In the genomic region with DNA sequence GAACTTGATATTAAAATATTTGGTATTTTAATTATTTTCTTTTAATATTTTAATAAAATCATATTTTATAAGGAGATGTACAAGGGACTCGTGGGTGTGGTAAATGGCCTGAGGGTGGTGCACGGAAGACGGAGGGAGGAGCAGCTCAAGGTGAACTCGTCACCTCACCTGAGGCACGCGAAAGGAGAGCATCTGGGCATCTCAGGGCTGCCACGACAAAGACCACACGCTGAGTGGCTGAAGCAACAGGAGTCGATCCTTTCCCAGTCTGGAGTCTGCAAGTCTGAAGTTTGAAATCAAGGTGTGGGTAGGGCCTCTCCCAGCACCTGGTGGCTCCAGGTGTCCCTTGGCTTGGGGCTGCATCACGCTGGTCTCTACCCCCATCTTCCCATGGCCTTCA, we compare ENCODE assay signal across 39 cellular contexts. TPM values are rescaled to one million over a fixed set of nuclear protein-coding genes. Genes with fewer than 3 reads are reported as not detected.
"Had no signal": no experiment of that assay in that cellular context is flagged by ENCODE, and none has a peak within 500 bp of the region (broad histone marks: within the 10 kb centered on the region; RNA-seq: fewer than 3 reads in every experiment).

No MANE protein-coding gene starts in this region.

- H3K36me3 ChIP-seq: adrenal gland, brain microvascular endothelial cell, breast epithelium had no signal

- H3K27me3 Mint-ChIP-seq: activated B cell treated with CpG ODN at 0.5 μM for 24 hours; activated CD4-positive, alpha-beta memory T cell treated with anti-CD3 and anti-CD28 coated beads for 36 hours; activated CD8-positive, alpha-beta T cell treated with anti-CD3 and anti-CD28 coated beads for 36 hours; activated naive CD8-positive, alpha-beta T cell treated with anti-CD3 and anti-CD28 coated beads for 36 hours; activated T-helper 17 cell treated with anti-CD3 and anti-CD28 coated beads, Interleukin-2, amount 50 U/mL, for 72 hours had no signal

- H3K36me3 Mint-ChIP-seq: activated CD4-positive, alpha-beta memory T cell treated with anti-CD3 and anti-CD28 coated beads for 36 hours; activated naive CD4-positive, alpha-beta T cell treated with anti-CD3 and anti-CD28 coated beads, Interleukin-2, amount 50 U/mL, for 72 hours had no signal

- DNase-seq: activated B cell treated with CpG ODN at 0.5 μM for 24 hours; activated CD4-positive, alpha-beta memory T cell treated with anti-CD3 and anti-CD28 coated beads for 36 hours; activated CD4-positive, alpha-beta T cell treated with anti-CD3 and anti-CD28 coated beads for 4 hours; activated CD4-positive, alpha-beta T cell treated with anti-CD3 and anti-CD28 coated beads, Interleukin-2, amount 10 ng/mL, durations not matched to agents 24 days and 14 days; activated CD4-positive, alpha-beta T cell treated with anti-CD3 and anti-CD28 coated beads, Interleukin-2, amount 50 U/mL, for 1 hour; activated CD4-positive, alpha-beta T cell treated with anti-CD3 and anti-CD28 coated beads, Interleukin-2, amount 50 U/mL, for 4 hours; activated CD4-positive, CD25-positive, alpha-beta regulatory T cell treated with anti-CD3 and anti-CD28 coated beads, Interleukin-2, amount 50 U/mL, for 72 hours; activated CD8-positive, alpha-beta memory T cell treated with anti-CD3 and anti-CD28 coated beads, Interleukin-2, amount 50 U/mL, for 4 hours; activated CD8-positive, alpha-beta T cell treated with anti-CD3 and anti-CD28 coated beads for 36 hours; activated effector memory CD4-positive, alpha-beta T cell treated with anti-CD3 and anti-CD28 coated beads, Interleukin-2, amount 50 U/mL, for 16 hours; activated gamma-delta T cell treated with Interleukin-2 at 50 U/mL for 16 hours; activated naive CD4-positive, alpha-beta T cell; activated naive CD4-positive, alpha-beta T cell treated with anti-CD3 and anti-CD28 coated beads for 36 hours; activated naive CD4-positive, alpha-beta T cell treated with anti-CD3 and anti-CD28 coated beads, Interleukin-2, amount 50 U/mL, for 16 hours; activated naive CD8-positive, alpha-beta T cell treated with anti-CD3 and anti-CD28 coated beads for 36 hours; activated T-cell treated with anti-CD3 and anti-CD28 coated beads for 4 hours; activated T-cell treated with anti-CD3 and anti-CD28 coated beads, Interleukin-2, amount 50 U/mL, for 1 hour; activated T-cell treated with anti-CD3 and anti-CD28 coated beads, Interleukin-2, amount 50 U/mL, for 4 hours; activated T-cell treated with anti-CD3 and anti-CD28 coated beads, Interleukin-2, amount 50 U/mL, for 72 hours; adrenal gland; amniotic stem cell; aorta; body of pancreas; brain microvascular endothelial cell; central memory CD4-positive, alpha-beta T cell; SW 1271; T-helper 1 cell; T-helper 2 cell; T-helper 9 cell had no signal

- H3K9me3 Mint-ChIP-seq: activated CD4-positive, alpha-beta T cell treated with anti-CD3 and anti-CD28 coated beads, Interleukin-2, amount 10 ng/mL, durations not matched to agents 24 days and 14 days; activated naive CD4-positive, alpha-beta T cell treated with anti-CD3 and anti-CD28 coated beads, Interleukin-2, amount 50 U/mL, for 72 hours; activated T-cell treated with anti-CD3 and anti-CD28 coated beads, Interleukin-2, amount 50 U/mL, for 4 hours; T-helper 1 cell treated with Interleukin-12 subunit alpha and Interleukin-12 subunit beta and Interleukin-4 antibody, amounts not matched to agents 30 μg/mL and 1 μg/mL, for 36 hours; T-helper 2 cell treated with Interferon-gamma antibody and Interleukin-4, amounts not matched to agents 5 μg/mL and 100 μg/mL, for 36 hours had no signal

- H3K27ac ChIP-seq: adrenal gland, body of pancreas, brain microvascular endothelial cell, breast epithelium, VCaP had no signal

- H3K4me1 Mint-ChIP-seq: activated B cell treated with CpG ODN at 0.5 μM for 24 hours; activated CD4-positive, alpha-beta T cell treated with anti-CD3 and anti-CD28 coated beads, Interleukin-2, amount 10 ng/mL, durations not matched to agents 24 days and 14 days; activated naive CD8-positive, alpha-beta T cell treated with anti-CD3 and anti-CD28 coated beads for 36 hours; activated T-helper 17 cell treated with anti-CD3 and anti-CD28 coated beads, Interleukin-2, amount 50 U/mL, for 72 hours had no signal

- ATAC-seq: activated CD8-positive, alpha-beta T cell treated with anti-CD3 and anti-CD28 coated beads for 36 hours; activated naive CD4-positive, alpha-beta T cell treated with anti-CD3 and anti-CD28 coated beads, Interleukin-2, amount 50 U/mL, for 72 hours; activated T-cell treated with anti-CD3 and anti-CD28 coated beads, Interleukin-2, amount 50 U/mL, for 4 hours; activated T-cell treated with anti-CD3 and anti-CD28 coated beads, Interleukin-2, amount 50 U/mL, for 72 hours; activated T-helper 17 cell treated with anti-CD3 and anti-CD28 coated beads, Interleukin-2, amount 50 U/mL, for 72 hours; body of pancreas had no signal

- FAIRE-seq: astrocyte, TTC549 had no signal

- H3K4me3 ChIP-seq: adrenal gland, body of pancreas, breast epithelium had no signal

- H3K27ac Mint-ChIP-seq: activated B cell treated with CpG ODN at 0.5 μM for 24 hours; activated CD4-positive, alpha-beta memory T cell treated with anti-CD3 and anti-CD28 coated beads for 36 hours; activated CD4-positive, alpha-beta T cell treated with anti-CD3 and anti-CD28 coated beads, Interleukin-2, amount 10 ng/mL, durations not matched to agents 24 days and 14 days; activated CD8-positive, alpha-beta T cell treated with anti-CD3 and anti-CD28 coated beads for 36 hours; activated naive CD4-positive, alpha-beta T cell treated with anti-CD3 and anti-CD28 coated beads for 36 hours; activated naive CD4-positive, alpha-beta T cell treated with anti-CD3 and anti-CD28 coated beads, Interleukin-2, amount 50 U/mL, for 72 hours; activated naive CD8-positive, alpha-beta T cell treated with anti-CD3 and anti-CD28 coated beads for 36 hours; activated T-cell treated with anti-CD3 and anti-CD28 coated beads, Interleukin-2, amount 50 U/mL, for 72 hours; activated T-helper 1 cell treated with anti-CD3 and anti-CD28 coated beads, Interleukin-12 subunit alpha, Interleukin-12 subunit beta, Interleukin-2, Interleukin-4 antibody, amounts not matched to agents 30 ng/mL and 10 ng/mL and 1 ng/mL, durations not matched to agents 14 hours and 24 hours and 36 hours; activated T-helper 17 cell treated with anti-CD3 and anti-CD28 coated beads, Interleukin-2, amount 50 U/mL, for 72 hours; T-helper 1 cell treated with Interleukin-12 subunit alpha and Interleukin-12 subunit beta and Interleukin-4 antibody, amounts not matched to agents 30 μg/mL and 1 μg/mL, for 36 hours; T-helper 2 cell treated with Interferon-gamma antibody and Interleukin-4, amounts not matched to agents 5 μg/mL and 100 μg/mL, for 36 hours had no signal

- H3K4me1 ChIP-seq: adrenal gland, body of pancreas, breast epithelium had no signal

- H3K4me3 Mint-ChIP-seq: activated B cell treated with CpG ODN at 0.5 μM for 24 hours; activated CD4-positive, alpha-beta memory T cell treated with anti-CD3 and anti-CD28 coated beads for 36 hours; activated CD4-positive, alpha-beta T cell treated with anti-CD3 and anti-CD28 coated beads, Interleukin-2, amount 10 ng/mL, durations not matched to agents 24 days and 14 days; activated CD8-positive, alpha-beta T cell treated with anti-CD3 and anti-CD28 coated beads for 36 hours; activated naive CD4-positive, alpha-beta T cell treated with anti-CD3 and anti-CD28 coated beads for 36 hours; activated naive CD8-positive, alpha-beta T cell treated with anti-CD3 and anti-CD28 coated beads for 36 hours; activated T-cell treated with anti-CD3 and anti-CD28 coated beads, Interleukin-2, amount 50 U/mL, for 4 hours; activated T-cell treated with anti-CD3 and anti-CD28 coated beads, Interleukin-2, amount 50 U/mL, for 72 hours; activated T-helper 1 cell treated with anti-CD3 and anti-CD28 coated beads, Interleukin-12 subunit alpha, Interleukin-12 subunit beta, Interleukin-2, Interleukin-4 antibody, amounts not matched to agents 30 ng/mL and 10 ng/mL and 1 ng/mL, durations not matched to agents 14 hours and 24 hours and 36 hours; activated T-helper 17 cell treated with anti-CD3 and anti-CD28 coated beads, Interleukin-2, amount 50 U/mL, for 72 hours; T-helper 1 cell treated with Interleukin-12 subunit alpha and Interleukin-12 subunit beta and Interleukin-4 antibody, amounts not matched to agents 30 μg/mL and 1 μg/mL, for 36 hours; T-helper 2 cell treated with Interferon-gamma antibody and Interleukin-4, amounts not matched to agents 5 μg/mL and 100 μg/mL, for 36 hours had no signal

- H3K27me3 ChIP-seq: adrenal gland, body of pancreas, brain microvascular endothelial cell, breast epithelium had no signal

RNA-seq across cellular contexts. Expression of a gene that starts 39.7 kb away (rescaled TPM):
- total RNA-seq: activated B cell treated with CpG ODN at 0.5 μM for 24 hours; activated CD4-positive, alpha-beta memory T cell treated with anti-CD3 and anti-CD28 coated beads for 36 hours; activated CD4-positive, alpha-beta T cell treated with anti-CD3 and anti-CD28 coated beads, Interleukin-2, amount 10 ng/mL, durations not matched to agents 24 days and 14 days; activated CD8-positive, alpha-beta memory T cell treated with anti-CD3 and anti-CD28 coated beads for 36 hours; activated CD8-positive, alpha-beta T cell treated with anti-CD3 and anti-CD28 coated beads for 36 hours; activated naive CD4-positive, alpha-beta T cell treated with anti-CD3 and anti-CD28 coated beads for 36 hours; activated naive CD4-positive, alpha-beta T cell treated with anti-CD3 and anti-CD28 coated beads, Interleukin-2, amount 50 U/mL, for 72 hours; activated naive CD8-positive, alpha-beta T cell treated with anti-CD3 and anti-CD28 coated beads for 36 hours; activated T-cell treated with anti-CD3 and anti-CD28 coated beads, Interleukin-2, amount 50 U/mL, for 4 hours; activated T-cell treated with anti-CD3 and anti-CD28 coated beads, Interleukin-2, amount 50 U/mL, for 72 hours; activated T-helper 1 cell treated with anti-CD3 and anti-CD28 coated beads, Interleukin-12 subunit alpha, Interleukin-12 subunit beta, Interleukin-2, Interleukin-4 antibody, amounts not matched to agents 30 ng/mL and 10 ng/mL and 1 ng/mL, durations not matched to agents 14 hours and 24 hours and 36 hours; activated T-helper 17 cell treated with anti-CD3 and anti-CD28 coated beads, Interleukin-2, amount 50 U/mL, for 72 hours had no signal
